7 cellular contexts compared by ENCODE assay signal in genomic region chrY:17849131-17849530, GRCh38. TPM values are rescaled to one million over a fixed set of nuclear protein-coding genes. Genes with fewer than 3 reads are reported as not detected.
"Had no signal": no experiment of that assay in that cellular context is flagged by ENCODE, and none has a peak within 500 bp of the region (broad histone marks: within the 10 kb centered on the region; RNA-seq: fewer than 3 reads in every experiment).

No MANE protein-coding gene starts in this region.

RNA-seq across cellular contexts. Expression of gene CDY2B, which starts 30.9 kb away (rescaled TPM):
- total RNA-seq: GM23248, GM23338, H1, H4, H7, H9, HFFc6 had no signal
- polyA plus RNA-seq: GM23248, GM23338, H1 had no signal
